In the genomic region with DNA sequence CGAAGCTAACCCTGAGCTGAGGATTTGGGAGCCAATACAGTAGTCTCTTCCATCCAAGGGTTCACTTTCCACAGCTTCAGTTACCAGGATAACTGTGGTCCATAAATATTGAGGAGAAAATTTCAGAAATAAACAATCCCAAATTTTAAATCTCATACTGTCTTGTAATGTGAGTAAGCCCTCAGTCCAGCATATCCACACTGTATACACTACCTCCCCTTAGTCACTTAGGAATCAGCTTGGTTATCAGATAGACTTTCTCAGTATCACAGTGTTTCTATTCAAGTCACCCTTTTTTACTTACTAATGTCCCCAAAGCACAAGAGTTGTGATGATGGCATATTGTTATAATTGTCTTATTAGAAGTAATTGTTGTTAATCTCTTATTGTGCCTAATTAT, we compare ENCODE assay signal across 24 cellular contexts.
"Had no signal": no experiment of that assay in that cellular context is flagged by ENCODE, and none has a peak within 500 bp of the region (broad histone marks: within the 10 kb centered on the region; RNA-seq: fewer than 3 reads in every experiment).

No MANE protein-coding gene starts in this region.

- ATAC-seq: effector memory CD8-positive, alpha-beta T cell; esophagus mucosa; foreskin keratinocyte; gastrocnemius medialis; gastroesophageal sphincter; heart left ventricle; heart right ventricle had no signal

- H3K27ac ChIP-seq: colonic mucosa, coronary artery, dorsolateral prefrontal cortex, epithelial cell of prostate, esophagus muscularis mucosa, esophagus squamous epithelium, foreskin keratinocyte, gastrocnemius medialis, gastroesophageal sphincter, heart left ventricle, heart right ventricle had no signal

- H3K9me3 ChIP-seq: colonic mucosa, esophagus muscularis mucosa, esophagus squamous epithelium, gastrocnemius medialis, gastroesophageal sphincter, heart left ventricle, heart right ventricle had no signal

- H3K4me1 ChIP-seq: colonic mucosa, esophagus muscularis mucosa, esophagus squamous epithelium, foreskin keratinocyte, gastrocnemius medialis, gastroesophageal sphincter had no signal

- H3K36me3 ChIP-seq: colonic mucosa, esophagus muscularis mucosa, esophagus squamous epithelium, gastrocnemius medialis, gastroesophageal sphincter, heart left ventricle, heart right ventricle had no signal

- DNase-seq: colonic mucosa; cortex of kidney; dermis blood vessel endothelial cell; dorsolateral prefrontal cortex; effector CD4-positive, alpha-beta T cell; effector CD8-positive, alpha-beta T cell; effector memory CD4-positive, alpha-beta T cell; effector memory CD8-positive, alpha-beta T cell; endodermal cell; erythroblast; esophagus squamous epithelium; foreskin fibroblast; foreskin keratinocyte; foreskin melanocyte; gastrocnemius medialis; glutamatergic neuron; head of caudate nucleus; heart left ventricle; heart right ventricle had no signal

- H3K4me3 ChIP-seq: colonic mucosa, coronary artery, dorsolateral prefrontal cortex, esophagus muscularis mucosa, esophagus squamous epithelium, gastrocnemius medialis, gastroesophageal sphincter, heart left ventricle, heart right ventricle had no signal

- H3K27me3 ChIP-seq: colonic mucosa, esophagus muscularis mucosa, foreskin keratinocyte, gastrocnemius medialis, gastroesophageal sphincter, heart left ventricle, heart right ventricle had no signal
